Comparison of ENCODE assay signal across 17 cellular contexts in the genomic region with DNA sequence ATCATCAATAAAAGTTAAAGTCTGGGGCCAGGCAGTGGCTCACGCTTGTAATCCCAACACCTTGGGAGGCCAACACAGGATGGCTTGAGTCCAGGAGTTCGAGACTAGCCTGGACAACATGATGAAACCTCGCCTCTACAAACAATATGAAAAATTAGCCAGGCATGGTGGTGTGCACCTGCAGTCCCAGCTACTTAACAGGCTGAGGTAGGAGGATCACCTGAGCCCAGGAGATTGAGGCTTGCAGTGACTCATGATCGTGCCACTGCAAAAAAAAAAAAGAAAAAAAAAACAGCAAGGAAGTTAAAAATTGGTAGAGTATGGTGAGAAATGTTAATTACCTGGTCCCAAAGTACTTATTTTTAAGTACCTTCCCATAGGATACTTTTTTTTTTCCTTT.
"Had no signal": no experiment of that assay in that cellular context is flagged by ENCODE, and none has a peak within 500 bp of the region (broad histone marks: within the 10 kb centered on the region; RNA-seq: fewer than 3 reads in every experiment).

No MANE protein-coding gene starts in this region.

- H3K4me3 Mint-ChIP-seq: activated B cell treated with CpG ODN at 0.5 μM for 24 hours; activated CD4-positive, alpha-beta T cell treated with anti-CD3 and anti-CD28 coated beads for 36 hours; activated naive CD8-positive, alpha-beta T cell treated with anti-CD3 and anti-CD28 coated beads for 36 hours; natural killer cell; T-helper 1 cell treated with Interleukin-12 subunit alpha and Interleukin-12 subunit beta and Interleukin-4 antibody, amounts not matched to agents 30 μg/mL and 1 μg/mL, for 36 hours had no signal

- H3K27me3 Mint-ChIP-seq: activated B cell treated with CpG ODN at 0.5 μM for 24 hours; activated CD4-positive, alpha-beta T cell treated with anti-CD3 and anti-CD28 coated beads for 36 hours; activated naive CD8-positive, alpha-beta T cell treated with anti-CD3 and anti-CD28 coated beads for 36 hours; progenitor cell of endocrine pancreas had no signal

- DNase-seq: activated B cell treated with CpG ODN at 0.5 μM for 24 hours; activated CD4-positive, alpha-beta T cell treated with anti-CD3 and anti-CD28 coated beads for 36 hours; activated CD4-positive, alpha-beta T cell treated with anti-CD3 and anti-CD28 coated beads, Interleukin-2, amount 50 U/mL, for 4 hours; activated naive CD4-positive, alpha-beta T cell treated with Interleukin-2 at 50 U/mL for 16 hours; activated naive CD8-positive, alpha-beta T cell treated with anti-CD3 and anti-CD28 coated beads for 36 hours; activated T-cell treated with anti-CD3 and anti-CD28 coated beads, Interleukin-2, amount 50 U/mL, for 48 hours; cerebellar nuclear complex; kidney glomerular epithelial cell; left ventricle myocardium inferior; midbrain; natural killer cell; stimulated activated CD4-positive, alpha-beta T cell treated with anti-CD3 and anti-CD28 coated beads, Interleukin-4, amount 100 ng/mL, for 4 hours; stimulated activated naive CD8-positive, alpha-beta T cell treated with anti-CD3 and anti-CD28 coated beads, Interleukin-15, Interleukin-2, amounts not matched to agents 100 U/mL and 50 U/mL, for 24 hours; upper lobe of left lung had no signal

- H3K4me3 ChIP-seq: coronary artery, left ventricle myocardium inferior, upper lobe of left lung had no signal

- H3K27ac ChIP-seq: coronary artery, left ventricle myocardium inferior, upper lobe of left lung had no signal

- H3K27ac Mint-ChIP-seq: activated CD4-positive, alpha-beta T cell treated with anti-CD3 and anti-CD28 coated beads for 36 hours; activated naive CD8-positive, alpha-beta T cell treated with anti-CD3 and anti-CD28 coated beads for 36 hours; natural killer cell; progenitor cell of endocrine pancreas; T-helper 1 cell treated with Interleukin-12 subunit alpha and Interleukin-12 subunit beta and Interleukin-4 antibody, amounts not matched to agents 30 μg/mL and 1 μg/mL, for 36 hours had no signal

- H3K9me3 Mint-ChIP-seq: activated naive CD8-positive, alpha-beta T cell treated with anti-CD3 and anti-CD28 coated beads for 36 hours; natural killer cell; T-helper 1 cell treated with Interleukin-12 subunit alpha and Interleukin-12 subunit beta and Interleukin-4 antibody, amounts not matched to agents 30 μg/mL and 1 μg/mL, for 36 hours had no signal

- H3K27me3 ChIP-seq: upper lobe of left lung had no signal

- H3K9me3 ChIP-seq: left ventricle myocardium inferior, upper lobe of left lung had no signal

- H3K36me3 Mint-ChIP-seq: natural killer cell had no signal

- H3K36me3 ChIP-seq: upper lobe of left lung had no signal

- ATAC-seq: activated CD4-positive, alpha-beta T cell treated with anti-CD3 and anti-CD28 coated beads for 36 hours; natural killer cell; stimulated activated naive CD8-positive, alpha-beta T cell treated with anti-CD3 and anti-CD28 coated beads, Interleukin-15, Interleukin-2, amounts not matched to agents 100 U/mL and 50 U/mL, for 24 hours had no signal
